In genomic region chr1:21436488-21437340, GRCh38 we compare ENCODE assay signal across 8 cellular contexts. TPM values are rescaled to one million over a fixed set of nuclear protein-coding genes. Genes with fewer than 3 reads are reported as not detected.
DNase-seq lines count a peak whose midpoint lies in the region; ATAC-seq, FAIRE-seq and TF ChIP-seq lines count a peak whose summit lies in the region.

No MANE protein-coding gene starts in this region.

- H3K27ac Mint-ChIP-seq in activated T-helper 17 cell treated with anti-CD3 and anti-CD28 coated beads, Interleukin-2, amount 50 U/mL, for 72 hours = no peak overlapping the region

- intact Hi-C loops in heart left ventricle (cut with DNase I) = no loop called here
- intact Hi-C loops in pancreas (cut with DNase I) = no loop called here
- intact Hi-C loops in psoas muscle (cut with DNase I) = no loop called here

- TF ChIP-seq CTCF in heart left ventricle (IDR thresholded peaks at IDR 0.05) = no peak
- no peak for TF ChIP-seq CTCF in pancreas (IDR thresholded peaks at IDR 0.05)
- TF ChIP-seq CTCF in psoas muscle (IDR thresholded peaks at IDR 0.05) = no peak

- H3K27ac ChIP-seq in heart left ventricle (no peak overlapping the region), pancreas (no peak overlapping the region), psoas muscle (no peak overlapping the region)

- peaks cover 2% of the 10 kb centered on the region for H3K27me3 Mint-ChIP-seq in activated T-helper 17 cell treated with anti-CD3 and anti-CD28 coated beads, Interleukin-2, amount 50 U/mL, for 72 hours

- TF ChIP-seq POLR2A in heart left ventricle (IDR thresholded peaks at IDR 0.05) = no peak

- ATAC-seq in heart left ventricle (peak in 3 of 4 donors; percentile 44 to 52 (median 51)), pancreas (peak; percentile 33 to 70 (median 60)), GM21619 (IDR thresholded peaks at IDR 0.05; ENCODE audit: unreplicated experiment) (no peak), GM19463 (IDR thresholded peaks at IDR 0.05; ENCODE audit: unreplicated experiment) (no peak), psoas muscle (no peak)
- no peak for ATAC-seq in activated T-helper 17 cell treated with anti-CD3 and anti-CD28 coated beads, Interleukin-2, amount 50 U/mL, for 72 hours (replicated peaks)

- H3K9me3 ChIP-seq in ES-I3 (ENCODE audit: control insufficient read depth, insufficient read depth, low read length) (no peaks in the 10 kb centered on the region), heart left ventricle (no peaks in the 10 kb centered on the region), pancreas (no peaks in the 10 kb centered on the region), psoas muscle (no peaks in the 10 kb centered on the region)

- peak overlapping the region in 11 of 12 donors; percentile 17 to 51 (median 45) for H3K4me3 ChIP-seq in heart left ventricle
- H3K4me3 ChIP-seq in pancreas = peak overlapping the region; percentile 10 to 37 (median 22)
- H3K4me3 ChIP-seq in psoas muscle = no peak overlapping the region

- no peaks in the 10 kb centered on the region for H3K36me3 Mint-ChIP-seq in activated T-helper 17 cell treated with anti-CD3 and anti-CD28 coated beads, Interleukin-2, amount 50 U/mL, for 72 hours (ENCODE audit: low read depth)

- 7 to 12% (median 11%) methylated on average over 16 to 43 of the region's 43 CpGs for WGBS in heart left ventricle, 4 donors
- WGBS in pancreas, 2 donors = 18 to 19% methylated on average over 27 to 43 of the region's 43 CpGs
- WGBS in psoas muscle, 3 donors = 6 to 9% (median 9%) methylated on average over 36 to 43 of the region's 43 CpGs

- H3K9me3 Mint-ChIP-seq in activated T-helper 17 cell treated with anti-CD3 and anti-CD28 coated beads, Interleukin-2, amount 50 U/mL, for 72 hours = no peaks in the 10 kb centered on the region

- peak overlapping the region; percentile 77; the same call in 1 of the 2 replicates for H3K9ac ChIP-seq in ES-I3 (ENCODE audit: low read depth, low read length)

- peaks cover 5% of the 10 kb centered on the region for H3K4me1 Mint-ChIP-seq in activated T-helper 17 cell treated with anti-CD3 and anti-CD28 coated beads, Interleukin-2, amount 50 U/mL, for 72 hours

- FAIRE-seq in pancreas (lab: Jason Lieb, UNC) = no peak

- H3K27me3 ChIP-seq in heart left ventricle (peaks cover 0 to 7% (median 0%) of the 10 kb centered on the region in 9 donors), pancreas (no peaks in the 10 kb centered on the region), psoas muscle (ENCODE audit: insufficient read depth in 3 of 3, low read length in 2 of 3) (peaks cover 0 to 38% (median 10%) of the 10 kb centered on the region in 3 donors)

- H3K4me1 ChIP-seq in ES-I3 (ENCODE audit: insufficient read depth, low read length) (no peaks in the 10 kb centered on the region), heart left ventricle (peaks cover 0 to 19% (median 8%) of the 10 kb centered on the region in 12 donors), pancreas (no peaks in the 10 kb centered on the region), psoas muscle (no peaks in the 10 kb centered on the region)

- H3K36me3 ChIP-seq in ES-I3 (ENCODE audit: insufficient read depth, low read length) (no peaks in the 10 kb centered on the region), heart left ventricle (no peaks in the 10 kb centered on the region), pancreas (no peaks in the 10 kb centered on the region), psoas muscle (ENCODE audit: insufficient read depth in 1 of 2, low read depth in 1 of 2) (no peaks in the 10 kb centered on the region)

- DNase-seq in SK-N-DZ (ENCODE audit: low spot score) = peak; percentile 22
- DNase-seq in heart left ventricle = no peak
- DNase-seq in pancreas = peak in 5 of 6 donors; percentile 21 to 68 (median 47)
- no peak for DNase-seq in psoas muscle

- no peak overlapping the region for H3K4me3 Mint-ChIP-seq in activated T-helper 17 cell treated with anti-CD3 and anti-CD28 coated beads, Interleukin-2, amount 50 U/mL, for 72 hours

RNA-seq across cellular contexts. Expression of gene NBPF3, which starts 3.2 kb away (rescaled TPM):
- 1.9 and 3.9 TPM in 2 replicates for polyA plus RNA-seq in SK-N-DZ (2014; cell fraction: cytosol; rRNA removed)
- polyA plus RNA-seq in SK-N-DZ (2014; cell fraction: nucleus; rRNA removed) = 3.2 and 4.7 TPM in 2 replicates
- total RNA-seq in heart left ventricle = 1 to 10 TPM; 1.6 to 7.3 (median 4.1) TPM
- 1 to 10 TPM; 1.1 to 1.4 TPM for polyA plus RNA-seq in heart left ventricle
- 1 to 10 TPM; 3.3 to 8.6 (median 3.7) TPM for total RNA-seq in pancreas
- 1 to 10 TPM; 1.1 to 3.5 TPM for polyA plus RNA-seq in pancreas
- total RNA-seq in activated T-helper 17 cell treated with anti-CD3 and anti-CD28 coated beads, Interleukin-2, amount 50 U/mL, for 72 hours = 10 to 100 TPM in 1 of 2 donors, 1 to 10 TPM in 1; 9.9 to 10.8 TPM
- 1 to 10 TPM in 2 of 4 donors, under 1 TPM in 2; 0.79 to 1.9 (median 1.3) TPM for total RNA-seq in psoas muscle
- polyA plus RNA-seq in psoas muscle = under 1 TPM; 0.10 to 0.96 (median 0.63) TPM

Comparison
In these comparisons a context has a peak if more than half of its experiments do, and no peak if none do; other contexts are left out.
1. DNase-seq: peak in SK-N-DZ (single experiment) and pancreas (5 of 6); none in heart left ventricle (0 of 5) and psoas muscle (0 of 2).
2. ATAC-seq: peak in heart left ventricle (3 of 4) and pancreas (4 of 4); none in GM21619 (single experiment), GM19463 (single experiment), activated T-helper 17 cell treated with anti-CD3 and anti-CD28 coated beads, Interleukin-2, amount 50 U/mL, for 72 hours (single experiment) and psoas muscle (0 of 4).